20 cellular contexts compared by ENCODE assay signal in genomic region chrX:153353416-153353815, GRCh38.
A peak's percentile ranks its signal among the peaks of the same experiment; 100 is the strongest.
DNase-seq lines count a peak whose midpoint lies in the region; FAIRE-seq and TF ChIP-seq lines count a peak whose summit lies in the region.
"Had no signal": no experiment of that assay in that cellular context is flagged by ENCODE, and none has a peak within 500 bp of the region (broad histone marks: within the 10 kb centered on the region; RNA-seq: fewer than 3 reads in every experiment).

No MANE protein-coding gene starts in this region.

- no peak for TF ChIP-seq CTCF in OCI-LY1 (IDR thresholded peaks at IDR 0.05; ENCODE audit: low read length)
- peak; percentile 34 for TF ChIP-seq CTCF in parathyroid adenoma (IDR thresholded peaks at IDR 0.05)

- peak overlapping the region; percentile 47; the same call in 1 of the 2 replicates for H3K9ac ChIP-seq in OCI-LY1 (ENCODE audit: low read length)
- H3K9ac ChIP-seq in parathyroid adenoma = no peak overlapping the region

- H3K4me3 ChIP-seq in OCI-LY1 (ENCODE audit: low read depth, low read length, poor library complexity, severe bottlenecking) (peak overlapping the region; percentile 19), parathyroid adenoma (ENCODE audit: low read depth, low read length) (no peak overlapping the region)
- H3K4me3 ChIP-seq: breast epithelium, lung, spleen had no signal

- H3K36me3 ChIP-seq in OCI-LY1 (ENCODE audit: insufficient read depth, low read length) = peaks cover 18% of the 10 kb centered on the region
- no peaks in the 10 kb centered on the region for H3K36me3 ChIP-seq in parathyroid adenoma (ENCODE audit: control insufficient read depth, insufficient read depth, low read length)
- H3K36me3 ChIP-seq: breast epithelium had no signal

- H3K4me2 ChIP-seq in OCI-LY1 (ENCODE audit: low read length) = peak overlapping the region; percentile 48; the same call in 1 of the 2 replicates
- no peak overlapping the region for H3K4me2 ChIP-seq in parathyroid adenoma (ENCODE audit: low read length)

- H3K4me1 ChIP-seq in OCI-LY1 (ENCODE audit: insufficient read depth, low read length, severe bottlenecking) (peaks cover 56% of the 10 kb centered on the region), parathyroid adenoma (peaks cover 32% of the 10 kb centered on the region)
- H3K4me1 ChIP-seq: breast epithelium, spleen had no signal

- in situ Hi-C loops in ACHN (cut with HindIII; ENCODE audit: low pct_ligation_motif_present, low pct_unique_long_range_greater_than_20kb, low sequenced_read_pairs) = no loop called here

- H3K27me3 ChIP-seq in OCI-LY1 (ENCODE audit: insufficient read depth, low read length) = no peaks in the 10 kb centered on the region
- H3K27me3 ChIP-seq in parathyroid adenoma (ENCODE audit: control insufficient read depth, insufficient read depth, low read length) = no peaks in the 10 kb centered on the region
- H3K27me3 ChIP-seq: spleen had no signal

- H3K27ac ChIP-seq in OCI-LY1 (ENCODE audit: low read depth, low read length, poor library complexity, severe bottlenecking) (peak overlapping the region; percentile 97), parathyroid adenoma (peak overlapping the region; percentile 62)
- H3K27ac ChIP-seq: breast epithelium, C4-2B, RWPE1, spleen had no signal

- H4K20me1 ChIP-seq in OCI-LY1 (ENCODE audit: insufficient read depth, low read length) = no peaks in the 10 kb centered on the region

- H3F3A ChIP-seq in OCI-LY1 (ENCODE audit: insufficient read depth, low read length) = no peaks in the 10 kb centered on the region

- peak; percentile 1 for DNase-seq in NCI-H1694 (lab: John Stamatoyannopoulos, UW)
- no peak for DNase-seq in NCI-H1694 treated with DMSO at 0.1 percent for 48 hours (lab: John Stamatoyannopoulos, UW)
- no peak for DNase-seq in ACHN
- DNase-seq in RCC 7860 (ENCODE audit: low spot score) = no peak
- DNase-seq: 8988T; activated CD4-positive, alpha-beta memory T cell treated with anti-CD3 and anti-CD28 coated beads for 36 hours; activated naive CD8-positive, alpha-beta T cell treated with anti-CD3 and anti-CD28 coated beads for 36 hours; activated T-cell treated with anti-CD3 and anti-CD28 coated beads, Interleukin-2, amount 50 U/mL, for 72 hours; DMS79; immature natural killer cell; naive thymus-derived CD4-positive, alpha-beta T cell; NCI-H1436; spleen; trophoblast cell had no signal

- H2AFZ ChIP-seq in OCI-LY1 (ENCODE audit: low read length) (no peak overlapping the region), parathyroid adenoma (no peak overlapping the region)

- no peaks in the 10 kb centered on the region for H3K79me2 ChIP-seq in OCI-LY1 (ENCODE audit: insufficient read depth, low read length)
- no peaks in the 10 kb centered on the region for H3K79me2 ChIP-seq in parathyroid adenoma

- H3K9me2 ChIP-seq in OCI-LY1 (ENCODE audit: low read depth, low read length) = no peaks in the 10 kb centered on the region

- H3K9me3 ChIP-seq in OCI-LY1 (ENCODE audit: low read length) (no peaks in the 10 kb centered on the region), parathyroid adenoma (ENCODE audit: control insufficient read depth, low read length) (no peaks in the 10 kb centered on the region)

- no peak for FAIRE-seq in RCC 7860 (lab: Jason Lieb, UNC)
